ENCODE assay signal across 13 cellular contexts in genomic region chr17:28701987-28702751, GRCh38. TPM values are rescaled to one million over a fixed set of nuclear protein-coding genes. Genes with fewer than 3 reads are reported as not detected.
DNase-seq lines count a peak whose midpoint lies in the region; ATAC-seq and TF ChIP-seq lines count a peak whose summit lies in the region.
"Had no signal": no experiment of that assay in that cellular context is flagged by ENCODE, and none has a peak within 500 bp of the region (broad histone marks: within the 10 kb centered on the region; RNA-seq: fewer than 3 reads in every experiment).

No MANE protein-coding gene starts in this region.

- intact Hi-C loops in Right ventricle myocardium superior (cut with DNase I), result no loop called here
- intact Hi-C loops in left ventricle myocardium inferior (cut with micrococcal nuclease), result no loop called here
- intact Hi-C loops in activated T-helper 2 cell treated with anti-CD3 and anti-CD28 coated beads, Interferon-gamma antibody, Interleukin-2, Interleukin-4, amounts not matched to agents 10 μg/mL and 5 μg/mL and 100 μg/mL, durations not matched to agents 14 hours and 24 hours and 36 hours (cut with micrococcal nuclease), result no loop called here

- DNase-seq in Right ventricle myocardium superior (peak; percentile 14), left ventricle myocardium inferior (no peak), left lobe of liver (ENCODE audit: low spot score) (no peak), BE2C (no peak)
- DNase-seq in activated naive CD8-positive, alpha-beta T cell treated with anti-CD3 and anti-CD28 coated beads, Interleukin-2, amount 50 U/mL, for 24 hours, result no peak
- no peak for DNase-seq in activated T-helper 2 cell treated with anti-CD3 and anti-CD28 coated beads, Interferon-gamma antibody, Interleukin-2, Interleukin-4, amounts not matched to agents 10 μg/mL and 5 μg/mL and 100 μg/mL, durations not matched to agents 14 hours and 24 hours and 36 hours (ENCODE audit: low spot score)
- DNase-seq: activated CD4-positive, CD25-positive, alpha-beta regulatory T cell; MM.1S had no signal

- H3K4me3 ChIP-seq in left ventricle myocardium inferior (no peak overlapping the region), BE2C (ENCODE audit: low read depth, low read length) (no peak overlapping the region)
- H3K4me3 ChIP-seq: vagina had no signal

- no peak for ATAC-seq in Right ventricle myocardium superior (ENCODE audit: poor library complexity)
- no peak for ATAC-seq in activated naive CD8-positive, alpha-beta T cell treated with anti-CD3 and anti-CD28 coated beads, Interleukin-2, amount 50 U/mL, for 24 hours
- ATAC-seq in left lobe of liver, result peak; percentile 52
- ATAC-seq in GM19324 (IDR thresholded peaks at IDR 0.05; ENCODE audit: low FRiP score, unreplicated experiment), result no peak
- no peak for ATAC-seq in GM19328 (IDR thresholded peaks at IDR 0.05; ENCODE audit: unreplicated experiment)

- H3K27me3 ChIP-seq in left ventricle myocardium inferior (ENCODE audit: low read depth) (no peaks in the 10 kb centered on the region), BE2C (no peaks in the 10 kb centered on the region)
- H3K27me3 ChIP-seq: vagina had no signal

- no peak overlapping the region for H3K27ac ChIP-seq in left ventricle myocardium inferior (replicated peaks)
- H3K27ac ChIP-seq: HL-60, vagina had no signal

- H3K4me1 Mint-ChIP-seq in activated naive CD8-positive, alpha-beta T cell treated with anti-CD3 and anti-CD28 coated beads, Interleukin-2, amount 50 U/mL, for 24 hours, result peaks cover 7% of the 10 kb centered on the region
- no peaks in the 10 kb centered on the region for H3K4me1 Mint-ChIP-seq in activated T-helper 2 cell treated with anti-CD3 and anti-CD28 coated beads, Interferon-gamma antibody, Interleukin-2, Interleukin-4, amounts not matched to agents 10 μg/mL and 5 μg/mL and 100 μg/mL, durations not matched to agents 14 hours and 24 hours and 36 hours (ENCODE audit: low read depth)

- H3K9me3 ChIP-seq in left ventricle myocardium inferior (replicated peaks) (no peaks in the 10 kb centered on the region), BE2C (no peaks in the 10 kb centered on the region)
- H3K9me3 ChIP-seq: vagina had no signal

- no peaks in the 10 kb centered on the region for H3K9me3 Mint-ChIP-seq in activated naive CD8-positive, alpha-beta T cell treated with anti-CD3 and anti-CD28 coated beads, Interleukin-2, amount 50 U/mL, for 24 hours
- no peaks in the 10 kb centered on the region for H3K9me3 Mint-ChIP-seq in activated T-helper 2 cell treated with anti-CD3 and anti-CD28 coated beads, Interferon-gamma antibody, Interleukin-2, Interleukin-4, amounts not matched to agents 10 μg/mL and 5 μg/mL and 100 μg/mL, durations not matched to agents 14 hours and 24 hours and 36 hours

- peaks cover 64% of the 10 kb centered on the region for H3K36me3 ChIP-seq in left ventricle myocardium inferior
- peaks cover 32% of the 10 kb centered on the region for H3K36me3 ChIP-seq in BE2C

- peaks cover 44% of the 10 kb centered on the region for H3K36me3 Mint-ChIP-seq in activated naive CD8-positive, alpha-beta T cell treated with anti-CD3 and anti-CD28 coated beads, Interleukin-2, amount 50 U/mL, for 24 hours (ENCODE audit: low read depth)
- H3K36me3 Mint-ChIP-seq in activated T-helper 2 cell treated with anti-CD3 and anti-CD28 coated beads, Interferon-gamma antibody, Interleukin-2, Interleukin-4, amounts not matched to agents 10 μg/mL and 5 μg/mL and 100 μg/mL, durations not matched to agents 14 hours and 24 hours and 36 hours (ENCODE audit: low read depth), result peaks cover 62% of the 10 kb centered on the region

- no peak for TF ChIP-seq CTCF in left ventricle myocardium inferior (IDR thresholded peaks at IDR 0.05; ENCODE audit: borderline replicate concordance)
- TF ChIP-seq CTCF in BE2C (IDR thresholded peaks at IDR 0.05; ENCODE audit: low read depth, low read length), result no peak

- H3K27ac Mint-ChIP-seq in activated naive CD8-positive, alpha-beta T cell treated with anti-CD3 and anti-CD28 coated beads, Interleukin-2, amount 50 U/mL, for 24 hours, result peak overlapping the region; percentile 39
- no peak overlapping the region for H3K27ac Mint-ChIP-seq in activated T-helper 2 cell treated with anti-CD3 and anti-CD28 coated beads, Interferon-gamma antibody, Interleukin-2, Interleukin-4, amounts not matched to agents 10 μg/mL and 5 μg/mL and 100 μg/mL, durations not matched to agents 14 hours and 24 hours and 36 hours

- no peaks in the 10 kb centered on the region for H3K27me3 Mint-ChIP-seq in activated naive CD8-positive, alpha-beta T cell treated with anti-CD3 and anti-CD28 coated beads, Interleukin-2, amount 50 U/mL, for 24 hours
- H3K27me3 Mint-ChIP-seq in activated T-helper 2 cell treated with anti-CD3 and anti-CD28 coated beads, Interferon-gamma antibody, Interleukin-2, Interleukin-4, amounts not matched to agents 10 μg/mL and 5 μg/mL and 100 μg/mL, durations not matched to agents 14 hours and 24 hours and 36 hours (ENCODE audit: low read depth), result no peaks in the 10 kb centered on the region

- H3K4me3 Mint-ChIP-seq in activated naive CD8-positive, alpha-beta T cell treated with anti-CD3 and anti-CD28 coated beads, Interleukin-2, amount 50 U/mL, for 24 hours, result no peak overlapping the region
- no peak overlapping the region for H3K4me3 Mint-ChIP-seq in activated T-helper 2 cell treated with anti-CD3 and anti-CD28 coated beads, Interferon-gamma antibody, Interleukin-2, Interleukin-4, amounts not matched to agents 10 μg/mL and 5 μg/mL and 100 μg/mL, durations not matched to agents 14 hours and 24 hours and 36 hours (ENCODE audit: low read depth)

- H3K4me1 ChIP-seq in left ventricle myocardium inferior (no peaks in the 10 kb centered on the region), BE2C (no peaks in the 10 kb centered on the region)
- H3K4me1 ChIP-seq: vagina had no signal

RNA-seq across cellular contexts. Expression of gene PROCA1, which starts 9.5 kb away (rescaled TPM):
- total RNA-seq in Right ventricle myocardium superior, result 1.3 TPM
- total RNA-seq in left ventricle myocardium inferior, result 1.3 TPM
- total RNA-seq in left lobe of liver, result 0.73 TPM
- polyA plus RNA-seq in BE2C (2012; ENCODE audit: insufficient read depth, insufficient read length, low read depth), result 0.52 TPM
- total RNA-seq in activated T-helper 2 cell treated with anti-CD3 and anti-CD28 coated beads, Interferon-gamma antibody, Interleukin-2, Interleukin-4, amounts not matched to agents 10 μg/mL and 5 μg/mL and 100 μg/mL, durations not matched to agents 14 hours and 24 hours and 36 hours, result 7.0 and 7.7 TPM in 2 replicates

RNA-seq across cellular contexts. Expression of gene RAB34, which starts 15.5 kb away (rescaled TPM):
- total RNA-seq in Right ventricle myocardium superior (14.5 TPM), left ventricle myocardium inferior (13.1 TPM), left lobe of liver (4.9 TPM)
- not detected for polyA plus RNA-seq in BE2C (2012; ENCODE audit: insufficient read depth, insufficient read length, low read depth)
- total RNA-seq in activated T-helper 2 cell treated with anti-CD3 and anti-CD28 coated beads, Interferon-gamma antibody, Interleukin-2, Interleukin-4, amounts not matched to agents 10 μg/mL and 5 μg/mL and 100 μg/mL, durations not matched to agents 14 hours and 24 hours and 36 hours, result 19.4 and 21.5 TPM in 2 replicates

RNA-seq across cellular contexts. Expression of gene RPL23A, which starts 17.6 kb away (rescaled TPM):
- total RNA-seq in Right ventricle myocardium superior (858 TPM), left ventricle myocardium inferior (840 TPM), left lobe of liver (346 TPM)
- polyA plus RNA-seq in BE2C (2012; ENCODE audit: insufficient read depth, insufficient read length, low read depth), result 739 TPM
- 1,712 and 1,733 TPM in 2 replicates for total RNA-seq in activated T-helper 2 cell treated with anti-CD3 and anti-CD28 coated beads, Interferon-gamma antibody, Interleukin-2, Interleukin-4, amounts not matched to agents 10 μg/mL and 5 μg/mL and 100 μg/mL, durations not matched to agents 14 hours and 24 hours and 36 hours

RNA-seq across cellular contexts. Expression of gene TLCD1, which starts 23.9 kb away (rescaled TPM):
- total RNA-seq in Right ventricle myocardium superior (1.9 TPM), left ventricle myocardium inferior (3.1 TPM), left lobe of liver (4.8 TPM)
- polyA plus RNA-seq in BE2C (2012; ENCODE audit: insufficient read depth, insufficient read length, low read depth), result 2.0 TPM
- total RNA-seq in activated T-helper 2 cell treated with anti-CD3 and anti-CD28 coated beads, Interferon-gamma antibody, Interleukin-2, Interleukin-4, amounts not matched to agents 10 μg/mL and 5 μg/mL and 100 μg/mL, durations not matched to agents 14 hours and 24 hours and 36 hours, result 8.0 and 8.2 TPM in 2 replicates
- polyA plus RNA-seq: neural cell had no signal

RNA-seq across cellular contexts. Expression of gene NEK8, which starts 26.4 kb away (rescaled TPM):
- 0.30 TPM for total RNA-seq in Right ventricle myocardium superior
- 1.4 TPM for total RNA-seq in left ventricle myocardium inferior
- total RNA-seq in left lobe of liver, result 3.2 TPM
- 1.9 TPM for polyA plus RNA-seq in BE2C (2012; ENCODE audit: insufficient read depth, insufficient read length, low read depth)
- 3.6 and 4.2 TPM in 2 replicates for total RNA-seq in activated T-helper 2 cell treated with anti-CD3 and anti-CD28 coated beads, Interferon-gamma antibody, Interleukin-2, Interleukin-4, amounts not matched to agents 10 μg/mL and 5 μg/mL and 100 μg/mL, durations not matched to agents 14 hours and 24 hours and 36 hours
